Comparison of ENCODE assay signal across 1 cellular context in the genomic region with DNA sequence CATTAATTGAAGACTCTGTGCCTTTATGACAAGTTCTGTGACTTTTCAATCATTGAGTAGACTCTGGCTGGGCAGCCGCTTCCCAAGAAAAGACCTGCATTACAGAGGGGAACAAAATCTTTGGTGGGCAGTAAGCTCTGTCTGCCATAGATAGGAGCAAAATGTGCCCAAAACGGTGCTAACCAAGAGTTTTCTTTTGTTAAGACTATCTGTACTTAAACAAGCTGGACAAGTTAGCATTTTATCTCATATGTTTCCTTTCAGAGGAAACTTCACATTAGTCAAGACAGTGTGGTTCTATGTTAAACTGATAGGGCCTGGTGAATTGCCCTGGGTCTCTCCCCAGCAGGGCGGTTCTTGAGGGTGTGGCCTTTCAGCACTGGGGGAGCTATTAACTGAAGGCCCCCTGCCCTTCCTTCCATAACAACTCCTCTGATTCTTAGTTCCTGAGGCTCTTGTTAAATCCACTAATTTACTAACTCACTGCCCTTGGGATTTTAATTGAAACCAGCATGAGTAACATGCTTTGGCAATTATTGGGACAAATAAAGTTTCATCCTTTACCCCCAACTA.
TF ChIP-seq lines count a peak whose summit lies in the region.

No MANE protein-coding gene starts in this region.

TF ChIP-seq in K562, 482 proteins besides CTCF, POLR2A, EP300 and RAD21 (continued from another document):
- TF ChIP-seq, protein P1, sequence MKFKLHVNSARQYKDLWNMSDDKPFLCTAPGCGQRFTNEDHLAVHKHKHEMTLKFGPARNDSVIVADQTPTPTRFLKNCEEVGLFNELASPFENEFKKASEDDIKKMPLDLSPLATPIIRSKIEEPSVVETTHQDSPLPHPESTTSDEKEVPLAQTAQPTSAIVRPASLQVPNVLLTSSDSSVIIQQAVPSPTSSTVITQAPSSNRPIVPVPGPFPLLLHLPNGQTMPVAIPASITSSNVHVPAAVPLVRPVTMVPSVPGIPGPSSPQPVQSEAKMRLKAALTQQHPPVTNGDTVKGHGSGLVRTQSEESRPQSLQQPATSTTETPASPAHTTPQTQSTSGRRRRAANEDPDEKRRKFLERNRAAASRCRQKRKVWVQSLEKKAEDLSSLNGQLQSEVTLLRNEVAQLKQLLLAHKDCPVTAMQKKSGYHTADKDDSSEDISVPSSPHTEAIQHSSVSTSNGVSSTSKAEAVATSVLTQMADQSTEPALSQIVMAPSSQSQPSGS (CRISPR knock-in tag; IDR thresholded peaks at IDR 0.05) = no peak
- TF ChIP-seq TEAD4 (IDR thresholded peaks at IDR 0.05; ENCODE audit: low read length) (peak; percentile 53; the same call in 1 of the 2 replicates), TEAD4 (CRISPR knock-in tag; IDR thresholded peaks at IDR 0.05; ENCODE audit: borderline replicate concordance) (no peak), FOXM1 (IDR thresholded peaks at IDR 0.05; ENCODE audit: low read depth) (peak; percentile 36; the same call in 1 of the 2 replicates), FOXM1 (CRISPR knock-in tag; IDR thresholded peaks at IDR 0.05; ENCODE audit: low read depth) (no peak), BCLAF1 (IDR thresholded peaks at IDR 0.05; ENCODE audit: borderline replicate concordance in 1 of 2, control insufficient read depth in 1 of 2, low read depth in 2 of 2, low read length in 1 of 2) (no peak), PCBP2 (IDR thresholded peaks at IDR 0.05; ENCODE audit: low read depth, low read length, poor library complexity, severe bottlenecking) (no peak), NFIC (IDR thresholded peaks at IDR 0.05) (0 out of 2 replicates have a peak, but pooled peaks have one; percentile 37), NR4A1 (CRISPR knock-in tag; IDR thresholded peaks at IDR 0.05) (no peak), NR4A1 (tag; IDR thresholded peaks at IDR 0.05) (no peak), ETS2 (tag; IDR thresholded peaks at IDR 0.05; ENCODE audit: borderline replicate concordance, poor library complexity, severe bottlenecking) (no peak), ZNF707 (CRISPR knock-in tag; conservative IDR thresholded peaks at IDR 0.05) (no peak), NR1H2 (CRISPR knock-in tag; IDR thresholded peaks at IDR 0.05) (no peak), TCF3 (CRISPR knock-in tag; IDR thresholded peaks at IDR 0.05) (peak; percentile 75), ZEB2 (IDR thresholded peaks at IDR 0.05) (no peak), E2F3 (CRISPR knock-in tag; IDR thresholded peaks at IDR 0.05) (no peak), CBFA2T3 (IDR thresholded peaks at IDR 0.05) (peak; percentile 88), TAL1 (IDR thresholded peaks at IDR 0.05) (peak; percentile 72), POLR2B (IDR thresholded peaks at IDR 0.05; ENCODE audit: low read depth, partially characterized antibody) (no peak), BRD9 (IDR thresholded peaks at IDR 0.05; ENCODE audit: low read depth, partially characterized antibody) (no peak)
